15 cellular contexts compared by ENCODE assay signal in the genomic region with DNA sequence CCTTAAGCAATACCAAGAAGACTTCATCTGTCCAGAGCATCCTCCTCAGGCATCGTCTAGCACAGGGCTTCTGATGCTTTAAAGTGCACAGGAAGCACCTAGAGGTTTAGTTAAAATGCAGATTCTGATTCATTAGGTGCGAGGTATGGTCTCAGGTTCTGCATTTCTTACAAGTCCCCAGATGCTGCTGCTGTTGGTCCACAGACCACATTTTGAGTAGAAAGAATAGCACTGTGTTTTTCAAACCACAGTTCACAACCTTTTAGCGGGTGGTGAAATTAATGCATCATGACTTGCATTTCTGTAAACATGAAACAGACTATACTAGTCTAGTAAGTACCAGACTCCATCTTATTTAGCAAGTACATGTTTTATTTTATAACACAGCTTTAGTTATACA.
"Had no signal": no experiment of that assay in that cellular context is flagged by ENCODE, and none has a peak within 500 bp of the region (broad histone marks: within the 10 kb centered on the region; RNA-seq: fewer than 3 reads in every experiment).

No MANE protein-coding gene starts in this region.

- H3K27ac ChIP-seq: coronary artery, esophagus muscularis mucosa, left ventricle myocardium inferior, neutrophil, transverse colon, vagina had no signal

- H3K9me3 ChIP-seq: esophagus muscularis mucosa, left ventricle myocardium inferior, neutrophil, transverse colon, vagina had no signal

- H3K27ac Mint-ChIP-seq: activated naive CD8-positive, alpha-beta T cell; brain; naive B cell had no signal

- H3K27me3 ChIP-seq: esophagus muscularis mucosa, neutrophil, transverse colon, vagina had no signal

- H3K36me3 ChIP-seq: esophagus muscularis mucosa, left ventricle myocardium inferior, neutrophil, transverse colon, vagina had no signal

- H3K4me3 ChIP-seq: coronary artery, esophagus muscularis mucosa, left ventricle myocardium inferior, transverse colon, vagina had no signal

- H3K4me1 Mint-ChIP-seq: brain, naive B cell had no signal

- H3K9me3 Mint-ChIP-seq: brain, naive B cell had no signal

- H3K36me3 Mint-ChIP-seq: naive B cell had no signal

- H3K4me1 ChIP-seq: esophagus muscularis mucosa, left ventricle myocardium inferior, transverse colon, vagina had no signal

- H3K4me3 Mint-ChIP-seq: activated naive CD8-positive, alpha-beta T cell; brain; naive B cell had no signal

- DNase-seq: activated CD4-positive, alpha-beta T cell treated with anti-CD3 and anti-CD28 coated beads for 48 hours; activated gamma-delta T cell treated with Interleukin-2 at 50 U/mL for 16 hours; amygdala; central memory CD4-positive, alpha-beta T cell; left ventricle myocardium inferior; naive B cell; stimulated activated CD4-positive, alpha-beta T cell treated with anti-CD3 and anti-CD28 coated beads, Interleukin-2, amount 100 ng/mL, for 48 hours; stimulated activated naive CD4-positive, alpha-beta T cell; transverse colon had no signal
